In the genomic region with DNA sequence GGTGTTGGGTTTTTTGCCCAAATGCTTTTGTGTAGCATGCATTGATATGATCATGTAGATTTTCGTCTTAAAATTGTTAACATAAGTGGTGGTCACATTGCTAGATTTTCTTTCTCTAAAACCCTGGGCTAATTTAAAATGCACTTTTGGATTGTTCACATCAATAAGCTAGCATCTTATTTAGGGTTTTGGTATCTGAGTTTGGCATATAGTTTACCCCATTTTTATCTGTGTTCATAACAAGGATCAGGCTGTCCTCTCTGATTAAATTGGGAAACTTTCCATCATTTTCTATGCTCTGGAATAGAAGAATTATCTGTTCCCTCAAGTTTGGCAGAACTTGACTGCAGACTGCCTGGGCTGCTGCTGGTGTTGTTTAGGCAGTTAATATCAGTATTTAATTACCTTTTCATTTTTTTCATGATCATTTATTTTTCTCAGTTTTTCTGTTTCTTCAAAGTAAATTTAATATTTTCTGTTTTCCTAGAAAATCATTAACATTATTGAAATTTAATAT, we compare ENCODE assay signal across 12 cellular contexts. TPM values are rescaled to one million over a fixed set of nuclear protein-coding genes. Genes with fewer than 3 reads are reported as not detected.
DNase-seq lines count a peak whose midpoint lies in the region; ATAC-seq and TF ChIP-seq lines count a peak whose summit lies in the region.
"Had no signal": no experiment of that assay in that cellular context is flagged by ENCODE, and none has a peak within 500 bp of the region (broad histone marks: within the 10 kb centered on the region; RNA-seq: fewer than 3 reads in every experiment).

No MANE protein-coding gene starts in this region.

- ATAC-seq in PC-3: no peak
- ATAC-seq in stimulated activated effector memory CD8-positive, alpha-beta T cell treated with anti-CD3 and anti-CD28 coated beads, Interleukin-12 subunit alpha, Interleukin-12 subunit beta, amount 100 ng/mL, for 72 hours: no peak
- ATAC-seq in GM21447 (IDR thresholded peaks at IDR 0.05; ENCODE audit: unreplicated experiment): no peak
- ATAC-seq in HG03460 (IDR thresholded peaks at IDR 0.05; ENCODE audit: unreplicated experiment): no peak
- no peak for ATAC-seq in foreskin keratinocyte

- no peaks in the 10 kb centered on the region for H3K36me3 ChIP-seq in PC-3 (ENCODE audit: low read depth, low read length)
- H3K36me3 ChIP-seq: SJSA1, vagina had no signal

- peak overlapping the region; percentile 94 for H3K4me2 ChIP-seq in PC-3 (ENCODE audit: low read length)

- H3K36me3 Mint-ChIP-seq in activated CD4-positive, alpha-beta memory T cell treated with anti-CD3 and anti-CD28 coated beads for 36 hours: no peaks in the 10 kb centered on the region
- no peaks in the 10 kb centered on the region for H3K36me3 Mint-ChIP-seq in activated CD4-positive, alpha-beta memory T cell treated with anti-CD3 and anti-CD28 coated beads, Interleukin-2, amount 10 ng/mL, durations not matched to agents 7 days and 5 days (ENCODE audit: low read depth)
- no peaks in the 10 kb centered on the region for H3K36me3 Mint-ChIP-seq in stimulated activated effector memory CD8-positive, alpha-beta T cell treated with anti-CD3 and anti-CD28 coated beads, Interleukin-12 subunit alpha, Interleukin-12 subunit beta, amount 100 ng/mL, for 72 hours

- peak overlapping the region; percentile 81 for H3K4me3 ChIP-seq in PC-3 (ENCODE audit: low read length)
- H3K4me3 ChIP-seq: SJSA1 had no signal

- H3K9me3 Mint-ChIP-seq in activated CD4-positive, alpha-beta memory T cell treated with anti-CD3 and anti-CD28 coated beads for 36 hours: no peaks in the 10 kb centered on the region
- no peaks in the 10 kb centered on the region for H3K9me3 Mint-ChIP-seq in activated CD4-positive, alpha-beta memory T cell treated with anti-CD3 and anti-CD28 coated beads, Interleukin-2, amount 10 ng/mL, durations not matched to agents 7 days and 5 days
- H3K9me3 Mint-ChIP-seq in stimulated activated effector memory CD8-positive, alpha-beta T cell treated with anti-CD3 and anti-CD28 coated beads, Interleukin-12 subunit alpha, Interleukin-12 subunit beta, amount 100 ng/mL, for 72 hours: no peaks in the 10 kb centered on the region

- POLR2A ChIA-PET in activated CD4-positive, alpha-beta memory T cell treated with anti-CD3 and anti-CD28 coated beads for 36 hours (lab: Charles Lee): no interaction called here
- POLR2A ChIA-PET in activated CD4-positive, alpha-beta memory T cell treated with anti-CD3 and anti-CD28 coated beads, Interleukin-2, amount 10 ng/mL, durations not matched to agents 7 days and 5 days (lab: Charles Lee): interaction anchor here (3.0 kb wide), 1 partner anchor 33 kb away, joined by 18 read pairs; the partner anchor contains the start of gene AKAP10
- POLR2A ChIA-PET in PC-3 (lab: Charles Lee; ENCODE audit: unreplicated experiment): no interaction called here

- no peaks in the 10 kb centered on the region for H3K9me3 ChIP-seq in PC-3 (ENCODE audit: low read length)
- H3K9me3 ChIP-seq: SJSA1, vagina had no signal

- no peak for DNase-seq in activated CD4-positive, alpha-beta memory T cell treated with anti-CD3 and anti-CD28 coated beads for 36 hours
- no peak for DNase-seq in activated CD4-positive, alpha-beta memory T cell treated with anti-CD3 and anti-CD28 coated beads, Interleukin-2, amount 10 ng/mL, durations not matched to agents 7 days and 5 days
- no peak for DNase-seq in PC-3
- peak; percentile 66 to 71 for DNase-seq in erythroblast (lab: John Stamatoyannopoulos, UW)
- no peak for DNase-seq in stimulated activated effector memory CD8-positive, alpha-beta T cell treated with anti-CD3 and anti-CD28 coated beads, Interleukin-12 subunit alpha, Interleukin-12 subunit beta, amount 100 ng/mL, for 72 hours (ENCODE audit: low spot score in 2 of 2)
- no peak for DNase-seq in foreskin keratinocyte
- DNase-seq: right cardiac atrium had no signal

- no peak overlapping the region for H3K27ac Mint-ChIP-seq in activated CD4-positive, alpha-beta memory T cell treated with anti-CD3 and anti-CD28 coated beads for 36 hours
- H3K27ac Mint-ChIP-seq in activated CD4-positive, alpha-beta memory T cell treated with anti-CD3 and anti-CD28 coated beads, Interleukin-2, amount 10 ng/mL, durations not matched to agents 7 days and 5 days: no peak overlapping the region
- H3K27ac Mint-ChIP-seq in stimulated activated effector memory CD8-positive, alpha-beta T cell treated with anti-CD3 and anti-CD28 coated beads, Interleukin-12 subunit alpha, Interleukin-12 subunit beta, amount 100 ng/mL, for 72 hours: no peak overlapping the region
- H3K27ac Mint-ChIP-seq: endodermal cell had no signal

- no peaks in the 10 kb centered on the region for H3K27me3 ChIP-seq in PC-3 (ENCODE audit: low read length)
- H3K27me3 ChIP-seq in foreskin keratinocyte: peaks cover 80% of the 10 kb centered on the region
- H3K27me3 ChIP-seq: vagina had no signal

- peak overlapping the region; percentile 72 for H3K4me3 Mint-ChIP-seq in activated CD4-positive, alpha-beta memory T cell treated with anti-CD3 and anti-CD28 coated beads for 36 hours
- H3K4me3 Mint-ChIP-seq in activated CD4-positive, alpha-beta memory T cell treated with anti-CD3 and anti-CD28 coated beads, Interleukin-2, amount 10 ng/mL, durations not matched to agents 7 days and 5 days: no peak overlapping the region
- H3K4me3 Mint-ChIP-seq in stimulated activated effector memory CD8-positive, alpha-beta T cell treated with anti-CD3 and anti-CD28 coated beads, Interleukin-12 subunit alpha, Interleukin-12 subunit beta, amount 100 ng/mL, for 72 hours: peak overlapping the region; percentile 88

- H3K4me1 ChIP-seq in PC-3 (ENCODE audit: insufficient read depth, low read length) (peaks cover 20% of the 10 kb centered on the region), foreskin keratinocyte (no peaks in the 10 kb centered on the region)

- intact Hi-C loops in activated CD4-positive, alpha-beta memory T cell treated with anti-CD3 and anti-CD28 coated beads for 36 hours (cut with micrococcal nuclease): no loop called here
- intact Hi-C loops in PC-3 (cut with micrococcal nuclease): loop anchor here (1.0 to 5.0 kb wide), 3 partner anchors 55 to 106 kb away; no protein-coding TSS in a partner anchor

- no peaks in the 10 kb centered on the region for H3F3A ChIP-seq in PC-3 (ENCODE audit: low read length, unreplicated experiment)

- peak overlapping the region; percentile 99 for H2AFZ ChIP-seq in PC-3 (ENCODE audit: low read length)

- no peaks in the 10 kb centered on the region for H3K9me2 ChIP-seq in PC-3 (replicated peaks; ENCODE audit: low read length)

- H3K4me1 Mint-ChIP-seq in activated CD4-positive, alpha-beta memory T cell treated with anti-CD3 and anti-CD28 coated beads for 36 hours (ENCODE audit: low read depth): peaks cover 11% of the 10 kb centered on the region
- peaks cover 14% of the 10 kb centered on the region for H3K4me1 Mint-ChIP-seq in activated CD4-positive, alpha-beta memory T cell treated with anti-CD3 and anti-CD28 coated beads, Interleukin-2, amount 10 ng/mL, durations not matched to agents 7 days and 5 days
- H3K4me1 Mint-ChIP-seq in stimulated activated effector memory CD8-positive, alpha-beta T cell treated with anti-CD3 and anti-CD28 coated beads, Interleukin-12 subunit alpha, Interleukin-12 subunit beta, amount 100 ng/mL, for 72 hours: peaks cover 11% of the 10 kb centered on the region

- TF ChIP-seq CTCF in PC-3 (conservative IDR thresholded peaks at IDR 0.05; ENCODE audit: low read depth, low read length) (no peak), foreskin keratinocyte (conservative IDR thresholded peaks at IDR 0.05) (no peak)

- CTCF ChIA-PET in activated CD4-positive, alpha-beta memory T cell treated with anti-CD3 and anti-CD28 coated beads for 36 hours (lab: Charles Lee): interaction anchor here (1.1 to 6.3 kb wide), 7 partner anchors 17 to 106 kb away, joined by 3 to 71 read pairs (median 6); partner anchors contain the start of gene AKAP10
- CTCF ChIA-PET in activated CD4-positive, alpha-beta memory T cell treated with anti-CD3 and anti-CD28 coated beads, Interleukin-2, amount 10 ng/mL, durations not matched to agents 7 days and 5 days (lab: Charles Lee): interaction anchor here (0.9 to 2.1 kb wide), 5 partner anchors 9 to 33 kb away, joined by 3 to 21 read pairs (median 5); partner anchors contain the start of gene AKAP10
- CTCF ChIA-PET in PC-3 (lab: Charles Lee): interaction anchor here (1.3 to 2.4 kb wide), 3 partner anchors 18 to 105 kb away, joined by 3 to 15 read pairs (median 7); no protein-coding TSS in a partner anchor

- no peak for TF ChIP-seq POLR2A in erythroblast (IDR thresholded peaks at IDR 0.05; ENCODE audit: low read length)

- H3K27ac ChIP-seq in PC-3 (ENCODE audit: low read length) (peak overlapping the region; percentile 9; the same call in 1 of the 2 replicates), foreskin keratinocyte (no peak overlapping the region)
- H3K27ac ChIP-seq: SJSA1 had no signal

- peaks cover 26% of the 10 kb centered on the region for H3K27me3 Mint-ChIP-seq in activated CD4-positive, alpha-beta memory T cell treated with anti-CD3 and anti-CD28 coated beads for 36 hours
- peaks cover 44% of the 10 kb centered on the region for H3K27me3 Mint-ChIP-seq in activated CD4-positive, alpha-beta memory T cell treated with anti-CD3 and anti-CD28 coated beads, Interleukin-2, amount 10 ng/mL, durations not matched to agents 7 days and 5 days

- peaks cover 40% of the 10 kb centered on the region for H3K79me2 ChIP-seq in PC-3 (ENCODE audit: low read length)

- BruUV-seq in PC-3 (replicated peaks; lab: Mats Ljungman, UMichigan): no TSS peak

- no peaks in the 10 kb centered on the region for H4K20me1 ChIP-seq in PC-3 (ENCODE audit: low read length)

- H3K9ac ChIP-seq in PC-3 (ENCODE audit: low read length): peak overlapping the region; percentile 39

RNA-seq across cellular contexts. Expression of gene SPECC1, which starts 1.8 kb away (rescaled TPM):
- total RNA-seq in activated CD4-positive, alpha-beta memory T cell treated with anti-CD3 and anti-CD28 coated beads for 36 hours: 10 to 100 TPM; 15.4 to 17.0 TPM
- total RNA-seq in activated CD4-positive, alpha-beta memory T cell treated with anti-CD3 and anti-CD28 coated beads, Interleukin-2, amount 10 ng/mL, durations not matched to agents 7 days and 5 days: 10 to 100 TPM in 1 of 2 experiments, 1 to 10 TPM in 1; 9.6 to 10.3 TPM
- total RNA-seq in PC-3 (2014; rRNA removed) (46.4 and 76.5 TPM in 2 replicates), foreskin keratinocyte (46.8 and 49.0 TPM in 2 replicates)
- polyA plus RNA-seq in foreskin keratinocyte: 21.9 and 25.6 TPM in 2 replicates

RNA-seq across cellular contexts. Expression of gene AKAP10, which starts 33.3 kb away (rescaled TPM):
- 10 to 100 TPM; 28.4 to 31.8 TPM for total RNA-seq in activated CD4-positive, alpha-beta memory T cell treated with anti-CD3 and anti-CD28 coated beads for 36 hours
- total RNA-seq in activated CD4-positive, alpha-beta memory T cell treated with anti-CD3 and anti-CD28 coated beads, Interleukin-2, amount 10 ng/mL, durations not matched to agents 7 days and 5 days: 10 to 100 TPM; 43.0 to 43.9 TPM
- total RNA-seq in PC-3 (2014; rRNA removed) (18.6 and 23.3 TPM in 2 replicates), foreskin keratinocyte (21.3 and 22.3 TPM in 2 replicates)
- polyA plus RNA-seq in foreskin keratinocyte: 4.7 and 5.5 TPM in 2 replicates

Comparison
In these comparisons a context has a peak if more than half of its experiments do, and no peak if none do; other contexts are left out.
1. DNase-seq: peak in erythroblast (2 of 2); none in activated CD4-positive, alpha-beta memory T cell treated with anti-CD3 and anti-CD28 coated beads for 36 hours (single experiment), activated CD4-positive, alpha-beta memory T cell treated with anti-CD3 and anti-CD28 coated beads, Interleukin-2, amount 10 ng/mL, durations not matched to agents 7 days and 5 days (single experiment), PC-3 (single experiment), stimulated activated effector memory CD8-positive, alpha-beta T cell treated with anti-CD3 and anti-CD28 coated beads, Interleukin-12 subunit alpha, Interleukin-12 subunit beta, amount 100 ng/mL, for 72 hours (0 of 2) and foreskin keratinocyte (0 of 2).